ENCODE assay signal across 33 cellular contexts in genomic region chr10:78820007-78820362, GRCh38.
"Had no signal": no experiment of that assay in that cellular context is flagged by ENCODE, and none has a peak within 500 bp of the region (broad histone marks: within the 10 kb centered on the region; RNA-seq: fewer than 3 reads in every experiment).

No MANE protein-coding gene starts in this region.

- DNase-seq: activated B cell treated with CpG ODN at 0.5 μM for 24 hours; activated CD4-positive, alpha-beta memory T cell treated with anti-CD3 and anti-CD28 coated beads, Interleukin-2, amount 10 ng/mL, durations not matched to agents 7 days and 5 days; activated CD4-positive, alpha-beta T cell treated with anti-CD3 and anti-CD28 coated beads for 4 hours; activated CD4-positive, alpha-beta T cell treated with anti-CD3 and anti-CD28 coated beads, Interleukin-2, amount 50 U/mL, for 1 hour; activated CD4-positive, CD25-positive, alpha-beta regulatory T cell treated with anti-CD3 and anti-CD28 coated beads, Interleukin-2, amount 50 U/mL, for 72 hours; activated CD8-positive, alpha-beta memory T cell treated with anti-CD3 and anti-CD28 coated beads for 24 hours; activated CD8-positive, alpha-beta memory T cell treated with anti-CD3 and anti-CD28 coated beads, Interleukin-2, amount 10 ng/mL, durations not matched to agents 7 days and 5 days; activated CD8-positive, alpha-beta memory T cell treated with anti-CD3 and anti-CD28 coated beads, Interleukin-2, amount 50 U/mL, for 48 hours; activated effector memory CD4-positive, alpha-beta T cell treated with anti-CD3 and anti-CD28 coated beads, Interleukin-2, amount 50 U/mL, for 16 hours; activated naive CD4-positive, alpha-beta T cell; activated naive CD4-positive, alpha-beta T cell treated with anti-CD3 and anti-CD28 coated beads, Interleukin-2, amount 50 U/mL, for 16 hours; activated naive CD8-positive, alpha-beta T cell treated with anti-CD3 and anti-CD28 coated beads for 36 hours; activated T-cell treated with anti-CD3 and anti-CD28 coated beads, Interleukin-2, amount 50 U/mL, for 48 hours; amniotic stem cell; aorta; brain microvascular endothelial cell; central memory CD4-positive, alpha-beta T cell; MM.1S; MV-4-11; NCI-H1092; NCI-H146; NCI-H1930; NCI-H2081 treated with DMSO at 0.1 percent for 48 hours; NCI-H526; NCI-H748 treated with DMSO at 0.1 percent for 48 hours; PC-9; Right ventricle myocardium superior; SW 1271; T-helper 1 cell; T-helper 2 cell; T-helper 9 cell had no signal

- H3K4me3 ChIP-seq: PC-9 had no signal

- H3K27ac ChIP-seq: brain microvascular endothelial cell, KMS-11, PC-9, VCaP had no signal

- H3K36me3 ChIP-seq: brain microvascular endothelial cell had no signal

- ATAC-seq: activated CD8-positive, alpha-beta memory T cell treated with anti-CD3 and anti-CD28 coated beads, Interleukin-2, amount 10 ng/mL, durations not matched to agents 7 days and 5 days had no signal
